ENCODE assay signal across 7 cellular contexts in the genomic region with DNA sequence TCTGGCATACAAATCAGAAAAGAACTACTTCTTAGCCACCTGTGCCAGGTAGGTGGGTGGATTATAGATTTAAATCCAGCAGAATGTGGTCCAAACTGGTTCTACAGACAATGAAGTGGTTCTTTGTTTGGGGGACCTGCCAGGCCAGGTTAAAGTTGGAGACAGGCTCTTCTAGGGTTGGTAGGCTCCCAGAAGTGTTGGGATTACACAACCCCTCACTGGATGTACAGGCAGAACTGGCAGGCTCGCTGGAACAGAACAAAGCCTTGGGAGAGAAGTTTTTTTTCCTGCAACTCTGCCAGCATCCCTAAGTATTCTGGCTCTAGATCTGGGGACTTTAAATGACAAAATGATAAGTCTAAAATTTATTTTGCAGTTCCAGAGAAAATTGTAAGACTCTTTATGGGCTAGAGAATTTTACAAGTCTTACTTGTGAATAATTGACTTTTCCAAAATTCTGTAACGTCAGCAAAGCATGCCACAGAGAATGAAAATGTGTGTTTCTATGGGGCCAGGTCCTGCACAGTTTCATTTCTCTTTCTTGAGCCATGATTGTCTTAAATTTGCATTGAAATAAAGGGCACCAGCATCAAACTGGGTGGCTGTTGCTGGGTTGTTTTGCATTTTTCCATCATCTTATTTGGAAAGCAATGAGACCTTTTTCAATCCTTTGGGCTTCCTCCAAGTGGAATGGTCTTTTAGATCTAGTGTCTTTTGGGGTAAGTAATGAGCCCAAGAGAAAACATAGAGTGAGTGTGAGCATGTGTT. TPM values are rescaled to one million over a fixed set of nuclear protein-coding genes. Genes with fewer than 3 reads are reported as not detected.
A peak's percentile ranks its signal among the peaks of the same experiment; 100 is the strongest.
DNase-seq lines count a peak whose midpoint lies in the region; ATAC-seq and TF ChIP-seq lines count a peak whose summit lies in the region.

No MANE protein-coding gene starts in this region.

- TF ChIP-seq EP300 in gastroesophageal sphincter (IDR thresholded peaks at IDR 0.05): no peak
- no peak for TF ChIP-seq EP300 in upper lobe of left lung (IDR thresholded peaks at IDR 0.05)

- H3K36me3 ChIP-seq in gastroesophageal sphincter (no peaks in the 10 kb centered on the region), upper lobe of left lung (no peaks in the 10 kb centered on the region), BE2C (no peaks in the 10 kb centered on the region)

- ATAC-seq in GM19463 (IDR thresholded peaks at IDR 0.05; ENCODE audit: unreplicated experiment) (peak; percentile 73), HG03442 (IDR thresholded peaks at IDR 0.05; ENCODE audit: unreplicated experiment) (peak; percentile 72), gastroesophageal sphincter (peak; percentile 77), upper lobe of left lung (ENCODE audit: low FRiP score in 2 of 2) (peak; percentile 60 to 74), HG02840 (IDR thresholded peaks at IDR 0.05; ENCODE audit: low FRiP score, unreplicated experiment) (no peak)
- ATAC-seq in stimulated activated effector memory CD8-positive, alpha-beta T cell treated with anti-CD3 and anti-CD28 coated beads, Interleukin-12 subunit alpha, Interleukin-12 subunit beta, amount 100 ng/mL, for 72 hours: no peak

- H3K27ac Mint-ChIP-seq in stimulated activated effector memory CD8-positive, alpha-beta T cell treated with anti-CD3 and anti-CD28 coated beads, Interleukin-12 subunit alpha, Interleukin-12 subunit beta, amount 100 ng/mL, for 72 hours: no peak overlapping the region

- H3K4me1 ChIP-seq in gastroesophageal sphincter: peaks cover 9 to 48% (median 12%) of the 10 kb centered on the region in 3 donors
- peaks cover 19 to 41% (median 35%) of the 10 kb centered on the region in 4 donors for H3K4me1 ChIP-seq in upper lobe of left lung
- H3K4me1 ChIP-seq in BE2C: no peaks in the 10 kb centered on the region

- H3K27me3 ChIP-seq in gastroesophageal sphincter (no peaks in the 10 kb centered on the region), upper lobe of left lung (no peaks in the 10 kb centered on the region), BE2C (no peaks in the 10 kb centered on the region)

- TF ChIP-seq CTCF in gastroesophageal sphincter (IDR thresholded peaks at IDR 0.05) (no peak), upper lobe of left lung (IDR thresholded peaks at IDR 0.05) (no peak), BE2C (IDR thresholded peaks at IDR 0.05; ENCODE audit: low read depth, low read length) (no peak)

- H3K27ac ChIP-seq in gastroesophageal sphincter (peak overlapping the region; percentile 39 to 77 (median 72)), upper lobe of left lung (peak overlapping the region; percentile 38 to 82 (median 52))

- H3K9me3 ChIP-seq in gastroesophageal sphincter (peaks cover 0 to 8% (median 3%) of the 10 kb centered on the region in 3 donors), upper lobe of left lung (peaks cover 9 to 15% (median 13%) of the 10 kb centered on the region in 4 donors), BE2C (no peaks in the 10 kb centered on the region; the same call in 1 of the 2 replicates)

- WGBS in gastroesophageal sphincter (ENCODE audit: low coverage in 1 of 2), 2 donors: 12 to 14% methylated on average over 1 to 2 of the region's 2 CpGs
- 28 to 30% methylated on average over 2 of the region's 2 CpGs for WGBS in upper lobe of left lung, 2 donors

- H3K4me3 Mint-ChIP-seq in stimulated activated effector memory CD8-positive, alpha-beta T cell treated with anti-CD3 and anti-CD28 coated beads, Interleukin-12 subunit alpha, Interleukin-12 subunit beta, amount 100 ng/mL, for 72 hours: no peak overlapping the region

- peaks cover 8% of the 10 kb centered on the region for H3K9me3 Mint-ChIP-seq in stimulated activated effector memory CD8-positive, alpha-beta T cell treated with anti-CD3 and anti-CD28 coated beads, Interleukin-12 subunit alpha, Interleukin-12 subunit beta, amount 100 ng/mL, for 72 hours

- peak in 1 of 2 donors; percentile 84 for DNase-seq in upper lobe of left lung
- no peak for DNase-seq in BE2C
- DNase-seq in stimulated activated effector memory CD8-positive, alpha-beta T cell treated with anti-CD3 and anti-CD28 coated beads, Interleukin-12 subunit alpha, Interleukin-12 subunit beta, amount 100 ng/mL, for 72 hours (ENCODE audit: low spot score in 2 of 2): no peak

- H3K4me1 Mint-ChIP-seq in stimulated activated effector memory CD8-positive, alpha-beta T cell treated with anti-CD3 and anti-CD28 coated beads, Interleukin-12 subunit alpha, Interleukin-12 subunit beta, amount 100 ng/mL, for 72 hours: no peaks in the 10 kb centered on the region

- TF ChIP-seq POLR2A in gastroesophageal sphincter (IDR thresholded peaks at IDR 0.05) (no peak), upper lobe of left lung (IDR thresholded peaks at IDR 0.05) (no peak)

- H3K36me3 Mint-ChIP-seq in stimulated activated effector memory CD8-positive, alpha-beta T cell treated with anti-CD3 and anti-CD28 coated beads, Interleukin-12 subunit alpha, Interleukin-12 subunit beta, amount 100 ng/mL, for 72 hours: no peaks in the 10 kb centered on the region

- H3K4me3 ChIP-seq in gastroesophageal sphincter (no peak overlapping the region), upper lobe of left lung (no peak overlapping the region), BE2C (ENCODE audit: low read depth, low read length) (no peak overlapping the region)

RNA-seq across cellular contexts. Expression of gene ATL2, which starts 32.2 kb away (rescaled TPM):
- total RNA-seq in gastroesophageal sphincter (100 to 1,000 TPM; 206 to 329 (median 253) TPM), upper lobe of left lung (100 to 1,000 TPM in 1 of 6 donors, 10 to 100 TPM in 5; 43.9 to 150 (median 68.1) TPM)
- 47.9 TPM for polyA plus RNA-seq in BE2C (2012; ENCODE audit: insufficient read depth, insufficient read length, low read depth)

Comparison
In these comparisons a context has a peak if more than half of its experiments do, and no peak if none do; other contexts are left out.
1. ATAC-seq: peak in GM19463 (single experiment), HG03442 (single experiment), gastroesophageal sphincter (single experiment) and upper lobe of left lung (2 of 2); none in HG02840 (single experiment) and stimulated activated effector memory CD8-positive, alpha-beta T cell treated with anti-CD3 and anti-CD28 coated beads, Interleukin-12 subunit alpha, Interleukin-12 subunit beta, amount 100 ng/mL, for 72 hours (single experiment).